10 cellular contexts compared by ENCODE assay signal in the genomic region with DNA sequence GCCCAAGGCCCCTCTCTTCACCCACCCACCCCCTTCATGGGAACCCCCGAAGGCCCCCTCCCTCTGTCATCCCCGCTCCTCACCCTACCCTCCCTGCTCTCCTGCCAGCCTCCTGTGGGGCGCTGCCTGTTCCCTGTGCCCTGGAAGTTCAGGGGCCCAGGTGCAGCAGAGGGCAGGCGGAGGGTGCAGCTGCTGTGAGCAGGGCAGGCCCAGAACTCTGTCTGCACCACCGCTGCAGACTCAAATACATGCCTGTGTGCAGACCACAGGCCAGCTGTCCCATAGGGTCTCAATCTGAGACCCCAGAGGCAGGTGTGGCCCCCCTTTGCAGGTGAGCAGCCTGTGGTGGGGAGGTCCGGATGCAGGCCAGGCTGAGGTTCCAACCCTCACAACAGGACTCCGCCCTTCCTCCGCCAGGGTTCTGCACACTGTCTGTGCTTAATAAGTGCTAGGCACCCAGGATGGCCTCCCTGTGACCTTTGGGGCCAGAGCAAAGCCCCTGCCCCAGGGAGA.
DNase-seq lines count a peak whose midpoint lies in the region; ATAC-seq and TF ChIP-seq lines count a peak whose summit lies in the region.
"Had no signal": no experiment of that assay in that cellular context is flagged by ENCODE, and none has a peak within 500 bp of the region (broad histone marks: within the 10 kb centered on the region; RNA-seq: fewer than 3 reads in every experiment).

No MANE protein-coding gene starts in this region.

- H3K4me1 Mint-ChIP-seq in activated naive CD4-positive, alpha-beta T cell treated with anti-CD3 and anti-CD28 coated beads, Interleukin-2, amount 50 U/mL, for 24 hours = peaks cover 19% of the 10 kb centered on the region

- no peaks in the 10 kb centered on the region for H3K9me3 Mint-ChIP-seq in activated naive CD4-positive, alpha-beta T cell treated with anti-CD3 and anti-CD28 coated beads, Interleukin-2, amount 50 U/mL, for 24 hours

- TF ChIP-seq POLR2A in lower leg skin (IDR thresholded peaks at IDR 0.05) = no peak

- H3K27ac Mint-ChIP-seq in activated naive CD4-positive, alpha-beta T cell treated with anti-CD3 and anti-CD28 coated beads, Interleukin-2, amount 50 U/mL, for 24 hours = peak overlapping the region; percentile 80

- ATAC-seq in GM19397 (IDR thresholded peaks at IDR 0.05; ENCODE audit: unreplicated experiment) = no peak

- no peak overlapping the region for H3K4me3 ChIP-seq in lower leg skin (ENCODE audit: low read depth, poor library complexity, severe bottlenecking)
- no peak overlapping the region for H3K4me3 ChIP-seq in urinary bladder (ENCODE audit: low read depth, low read length)

- no peaks in the 10 kb centered on the region for H3K4me1 ChIP-seq in urinary bladder (ENCODE audit: insufficient read depth)

- no peak for TF ChIP-seq CTCF in lower leg skin (IDR thresholded peaks at IDR 0.05)

- peak overlapping the region; percentile 53 for H3K27ac ChIP-seq in urinary bladder (ENCODE audit: low read depth)

- no peaks in the 10 kb centered on the region for H3K36me3 ChIP-seq in urinary bladder (ENCODE audit: insufficient read depth)

- DNase-seq in activated gamma-delta T cell treated with Interleukin-2 at 50 U/mL for 16 hours = peak; percentile 54
- no peak for DNase-seq in activated gamma-delta T cell (lab: John Stamatoyannopoulos, UW)
- DNase-seq in lower leg skin (ENCODE audit: low spot score in 2 of 2) = peak; percentile 13 to 83
- no peak for DNase-seq in SHP77 treated with DMSO at 0.1 percent for 48 hours (lab: John Stamatoyannopoulos, UW)
- no peak for DNase-seq in effector CD4-positive, alpha-beta T cell
- DNase-seq: cerebellar nuclear complex, NCI-H526 had no signal

- WGBS in lower leg skin, 2 donors = 49 to 51% methylated on average over 7 to 8 of the region's 8 CpGs
- 77% methylated on average over 8 of the region's 8 CpGs for WGBS in urinary bladder

- no peaks in the 10 kb centered on the region for H3K27me3 Mint-ChIP-seq in activated naive CD4-positive, alpha-beta T cell treated with anti-CD3 and anti-CD28 coated beads, Interleukin-2, amount 50 U/mL, for 24 hours

- H3K4me3 Mint-ChIP-seq in activated naive CD4-positive, alpha-beta T cell treated with anti-CD3 and anti-CD28 coated beads, Interleukin-2, amount 50 U/mL, for 24 hours = peak overlapping the region; percentile 51

- intact Hi-C loops in lower leg skin (cut with DNase I; ENCODE audit: low total_unique reads) = no loop called here

- H3K36me3 Mint-ChIP-seq in activated naive CD4-positive, alpha-beta T cell treated with anti-CD3 and anti-CD28 coated beads, Interleukin-2, amount 50 U/mL, for 24 hours = no peaks in the 10 kb centered on the region

Comparison
In these comparisons a context has a peak if more than half of its experiments do, and no peak if none do; other contexts are left out.
1. DNase-seq: peak in activated gamma-delta T cell treated with Interleukin-2 at 50 U/mL for 16 hours (single experiment) and lower leg skin (2 of 2); none in activated gamma-delta T cell (single experiment), SHP77 treated with DMSO at 0.1 percent for 48 hours (single experiment) and effector CD4-positive, alpha-beta T cell (single experiment).